ENCODE assay signal across 12 cellular contexts in genomic region chr2:149039213-149039724, GRCh38. TPM values are rescaled to one million over a fixed set of nuclear protein-coding genes. Genes with fewer than 3 reads are reported as not detected.
DNase-seq lines count a peak whose midpoint lies in the region; ATAC-seq, FAIRE-seq and TF ChIP-seq lines count a peak whose summit lies in the region.
"Had no signal": no experiment of that assay in that cellular context is flagged by ENCODE, and none has a peak within 500 bp of the region (broad histone marks: within the 10 kb centered on the region; RNA-seq: fewer than 3 reads in every experiment).

No MANE protein-coding gene starts in this region.

- no peaks in the 10 kb centered on the region for H3K9me2 ChIP-seq in neural cell (ENCODE audit: insufficient read depth, low read length)

- H3K4me3 ChIP-seq in BJ (ENCODE audit: low read depth, low read length): peak overlapping the region; percentile 38
- peak overlapping the region; percentile 65 for H3K4me3 ChIP-seq in coronary artery
- H3K4me3 ChIP-seq in neural cell (ENCODE audit: low read length): peak overlapping the region; percentile 65

- no peaks in the 10 kb centered on the region for H3F3A ChIP-seq in neural cell (ENCODE audit: insufficient read depth, low read length, poor library complexity, severe bottlenecking)

- H3K79me2 ChIP-seq in neural cell (replicated peaks; ENCODE audit: insufficient read depth, low read length): no peaks in the 10 kb centered on the region

- H3K36me3 ChIP-seq in BJ (ENCODE audit: control insufficient read depth, insufficient read depth, low read length) (no peaks in the 10 kb centered on the region), neural cell (ENCODE audit: insufficient read depth, low read length) (no peaks in the 10 kb centered on the region)
- H3K36me3 ChIP-seq: thoracic aorta had no signal

- no peak overlapping the region for H3K4me2 ChIP-seq in neural cell (ENCODE audit: low read length)

- ATAC-seq in HG03045 (IDR thresholded peaks at IDR 0.05; ENCODE audit: unreplicated experiment): peak; percentile 7

- no peaks in the 10 kb centered on the region for H4K20me1 ChIP-seq in neural cell (ENCODE audit: insufficient read depth)

- peaks cover 2% of the 10 kb centered on the region; the same call in 1 of the 2 replicates for H3K27me3 ChIP-seq in BJ (ENCODE audit: control insufficient read depth, insufficient read depth, low read length)
- H3K27me3 ChIP-seq in neural cell (ENCODE audit: insufficient read depth, low read depth, low read length): peaks cover 19% of the 10 kb centered on the region

- no peak overlapping the region for H2AFZ ChIP-seq in neural cell (ENCODE audit: low read depth, low read length)

- TF ChIP-seq RAD21 in neural cell (conservative IDR thresholded peaks at IDR 0.05): no peak

- H3K9me3 ChIP-seq in neural cell (ENCODE audit: low read length): no peaks in the 10 kb centered on the region
- H3K9me3 ChIP-seq: thoracic aorta had no signal

- no peak for FAIRE-seq in GM19239 (lab: Jason Lieb, UNC)

- no peak for TF ChIP-seq EP300 in neural cell (conservative IDR thresholded peaks at IDR 0.05; ENCODE audit: poor library complexity, severe bottlenecking)

- POLR2A ChIA-PET in BJ (lab: Charles Lee): no interaction called here

- peak overlapping the region; percentile 39 for H3K9ac ChIP-seq in neural cell (ENCODE audit: low read length)

- CTCF ChIA-PET in BJ (lab: Yijun Ruan, JAX): interaction anchor here (0.6 to 1.1 kb wide), 6 partner anchors 8 to 22 kb away, joined by 3 to 4 read pairs (median 3); no protein-coding TSS in a partner anchor

- TF ChIP-seq CTCF in BJ (IDR thresholded peaks at IDR 0.05; ENCODE audit: insufficient read depth, low read depth, low read length) (no peak), coronary artery (IDR thresholded peaks at IDR 0.05) (no peak), neural cell (IDR thresholded peaks at IDR 0.05; ENCODE audit: poor library complexity, severe bottlenecking) (no peak)

- no peak overlapping the region for H3K27ac ChIP-seq in coronary artery
- H3K27ac ChIP-seq in neural cell (ENCODE audit: low read length): no peak overlapping the region
- H3K27ac ChIP-seq: thoracic aorta had no signal

- DNase-seq in BJ (ENCODE audit: low read depth) (no peak), coronary artery (ENCODE audit: low spot score) (no peak), GM19239 (ENCODE audit: insufficient read length, low spot score) (no peak), putamen (ENCODE audit: low spot score) (no peak), GM19238 (ENCODE audit: insufficient read length, low spot score) (no peak)
- no peak for DNase-seq in activated effector memory CD4-positive, alpha-beta T cell treated with Interleukin-2 at 50 U/mL for 16 hours
- DNase-seq: activated CD4-positive, alpha-beta memory T cell treated with anti-CD3 and anti-CD28 coated beads, Interleukin-2, amount 10 ng/mL, durations not matched to agents 7 days and 5 days; DND-41; NCI-H1048 had no signal

TF ChIP-seq in neural cell, 6 proteins besides CTCF, POLR2A, EP300 and RAD21:
- TF ChIP-seq POLR2AphosphoS5 (IDR thresholded peaks at IDR 0.05) (no peak), SMC3 (conservative IDR thresholded peaks at IDR 0.05; ENCODE audit: poor library complexity) (no peak), REST (IDR thresholded peaks at IDR 0.05; ENCODE audit: borderline replicate concordance) (no peak), EZH2 (IDR thresholded peaks at IDR 0.05; ENCODE audit: borderline replicate concordance, insufficient read depth, low read length, poor library complexity, severe bottlenecking) (no peak)

RNA-seq across cellular contexts. Expression of gene LYPD6B, which starts 0.8 kb away (rescaled TPM):
- polyA plus RNA-seq in BJ (2011; rRNA removed) (19.1 and 26.4 TPM in 2 replicates), neural cell (0.68 and 7.7 TPM in 2 replicates)
- 4.8 and 10.6 TPM in 2 replicates for polyA minus RNA-seq in BJ (2011; rRNA and poly(A)+ RNA removed)
- polyA minus RNA-seq in neural cell: 1.4 and 1.5 TPM in 2 replicates
